Comparison of ENCODE assay signal across 18 cellular contexts in the genomic region with DNA sequence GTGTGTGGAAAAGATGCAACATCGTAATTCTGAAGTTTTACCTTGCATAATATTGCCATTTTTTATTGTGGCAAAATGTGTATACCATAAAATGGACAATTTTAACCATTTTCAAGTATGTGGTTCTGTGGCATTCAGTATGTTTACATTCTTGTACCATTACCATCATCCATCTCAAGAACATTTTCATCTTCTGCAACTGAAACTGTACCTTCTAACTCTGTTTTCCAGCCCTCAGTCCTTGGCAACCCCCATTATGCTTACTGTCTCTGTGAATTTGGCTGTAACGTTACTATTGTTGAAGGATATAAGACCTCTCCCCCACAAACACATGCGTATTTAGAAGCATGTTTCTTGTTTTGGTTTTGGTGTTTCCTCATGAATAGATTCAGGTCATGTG.
"Had no signal": no experiment of that assay in that cellular context is flagged by ENCODE, and none has a peak within 500 bp of the region (broad histone marks: within the 10 kb centered on the region; RNA-seq: fewer than 3 reads in every experiment).

No MANE protein-coding gene starts in this region.

- H3K4me1 ChIP-seq: heart left ventricle, right atrium auricular region, tibial artery had no signal

- ATAC-seq: activated CD8-positive, alpha-beta memory T cell treated with anti-CD3 and anti-CD28 coated beads, Interleukin-2, amount 10 ng/mL, durations not matched to agents 7 days and 5 days; heart left ventricle; left ventricle myocardium superior; T-helper 17 cell had no signal

- H3K36me3 ChIP-seq: brain microvascular endothelial cell, heart left ventricle, right atrium auricular region, tibial artery had no signal

- H3K27ac ChIP-seq: brain microvascular endothelial cell, heart left ventricle, right atrium auricular region, tibial artery had no signal

- H3K9me3 ChIP-seq: heart left ventricle, right atrium auricular region, tibial artery had no signal

- H3K27me3 ChIP-seq: brain microvascular endothelial cell, right atrium auricular region, tibial artery had no signal

- H3K4me3 ChIP-seq: heart left ventricle, right atrium auricular region, tibial artery had no signal

- DNase-seq: activated CD4-positive, alpha-beta memory T cell treated with anti-CD3 and anti-CD28 coated beads, Interleukin-2, amount 10 ng/mL, durations not matched to agents 7 days and 5 days; activated CD4-positive, alpha-beta T cell treated with anti-CD3 and anti-CD28 coated beads for 48 hours; activated CD4-positive, CD25-positive, alpha-beta regulatory T cell; activated CD8-positive, alpha-beta memory T cell treated with anti-CD3 and anti-CD28 coated beads, Interleukin-2, amount 10 ng/mL, durations not matched to agents 7 days and 5 days; amygdala; brain microvascular endothelial cell; central memory CD4-positive, alpha-beta T cell; cortex of kidney; erythroblast; foreskin melanocyte; heart left ventricle; left ventricle myocardium superior; stimulated activated CD4-positive, alpha-beta T cell treated with anti-CD3 and anti-CD28 coated beads, Interleukin-2, amount 100 ng/mL, for 24 hours; stimulated activated naive CD4-positive, alpha-beta T cell treated with Interleukin-2 at 50 U/mL for 16 hours; substantia nigra; T-helper 17 cell; tibial artery had no signal
